In the genomic region with DNA sequence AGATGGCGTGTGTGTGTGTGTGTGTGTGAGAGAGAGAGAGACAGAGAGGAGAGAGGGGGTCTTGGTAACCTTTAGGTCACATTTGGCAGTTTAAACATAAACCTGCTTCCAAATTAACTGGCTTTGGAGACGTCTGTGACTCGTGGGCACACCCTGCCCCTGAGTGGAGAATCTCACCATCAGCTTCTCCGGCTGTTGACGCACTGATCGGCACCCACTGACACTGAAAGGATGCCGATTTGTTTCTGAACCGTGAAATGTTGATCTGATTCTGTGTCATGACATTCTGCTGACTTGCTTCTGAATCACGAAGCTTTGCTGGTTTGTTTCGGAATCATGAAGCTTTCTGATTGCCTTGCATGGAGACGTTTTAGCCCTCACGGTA, we compare ENCODE assay signal across 12 cellular contexts.
"Had no signal": no experiment of that assay in that cellular context is flagged by ENCODE, and none has a peak within 500 bp of the region (broad histone marks: within the 10 kb centered on the region; RNA-seq: fewer than 3 reads in every experiment).

No MANE protein-coding gene starts in this region.

- H3K27ac ChIP-seq: heart left ventricle, psoas muscle, right lobe of liver, testis had no signal

- ATAC-seq: heart left ventricle, psoas muscle, right lobe of liver had no signal

- DNase-seq: activated CD4-positive, alpha-beta memory T cell treated with anti-CD3 and anti-CD28 coated beads for 36 hours; activated CD4-positive, CD25-positive, alpha-beta regulatory T cell treated with anti-CD3 and anti-CD28 coated beads, Interleukin-2, amount 50 U/mL, for 72 hours; activated naive CD8-positive, alpha-beta T cell treated with anti-CD3 and anti-CD28 coated beads for 36 hours; aorta; foreskin melanocyte; heart left ventricle; natural killer cell; occipital lobe; psoas muscle had no signal

- H3K27me3 Mint-ChIP-seq: activated CD4-positive, alpha-beta memory T cell treated with anti-CD3 and anti-CD28 coated beads for 36 hours; activated naive CD8-positive, alpha-beta T cell treated with anti-CD3 and anti-CD28 coated beads for 36 hours; stimulated activated naive CD8-positive, alpha-beta T cell treated with anti-CD3 and anti-CD28 coated beads, Interleukin-15, Interleukin-2, amounts not matched to agents 100 ng/mL and 50 ng/mL, for 24 hours had no signal

- H3K4me3 Mint-ChIP-seq: activated CD4-positive, alpha-beta memory T cell treated with anti-CD3 and anti-CD28 coated beads for 36 hours; activated naive CD8-positive, alpha-beta T cell treated with anti-CD3 and anti-CD28 coated beads for 36 hours; natural killer cell; stimulated activated naive CD8-positive, alpha-beta T cell treated with anti-CD3 and anti-CD28 coated beads, Interleukin-15, Interleukin-2, amounts not matched to agents 100 ng/mL and 50 ng/mL, for 24 hours had no signal

- H3K4me1 ChIP-seq: heart left ventricle, psoas muscle, right lobe of liver, testis had no signal

- H3K36me3 Mint-ChIP-seq: activated CD4-positive, alpha-beta memory T cell treated with anti-CD3 and anti-CD28 coated beads for 36 hours; activated naive CD8-positive, alpha-beta T cell treated with anti-CD3 and anti-CD28 coated beads for 36 hours; natural killer cell had no signal

- H3K36me3 ChIP-seq: heart left ventricle, right lobe of liver had no signal

- H3K27ac Mint-ChIP-seq: activated CD4-positive, alpha-beta memory T cell treated with anti-CD3 and anti-CD28 coated beads for 36 hours; activated naive CD8-positive, alpha-beta T cell treated with anti-CD3 and anti-CD28 coated beads for 36 hours; stimulated activated naive CD8-positive, alpha-beta T cell treated with anti-CD3 and anti-CD28 coated beads, Interleukin-15, Interleukin-2, amounts not matched to agents 100 ng/mL and 50 ng/mL, for 24 hours had no signal

- H3K9me3 ChIP-seq: heart left ventricle, psoas muscle, right lobe of liver, testis had no signal

- H3K27me3 ChIP-seq: right lobe of liver, testis had no signal

- H3K4me3 ChIP-seq: heart left ventricle, psoas muscle, right lobe of liver, testis had no signal

- H3K9me3 Mint-ChIP-seq: activated CD4-positive, alpha-beta memory T cell treated with anti-CD3 and anti-CD28 coated beads for 36 hours; natural killer cell; stimulated activated naive CD8-positive, alpha-beta T cell treated with anti-CD3 and anti-CD28 coated beads, Interleukin-15, Interleukin-2, amounts not matched to agents 100 ng/mL and 50 ng/mL, for 24 hours had no signal
